Comparison of ENCODE assay signal across 22 cellular contexts in the genomic region with DNA sequence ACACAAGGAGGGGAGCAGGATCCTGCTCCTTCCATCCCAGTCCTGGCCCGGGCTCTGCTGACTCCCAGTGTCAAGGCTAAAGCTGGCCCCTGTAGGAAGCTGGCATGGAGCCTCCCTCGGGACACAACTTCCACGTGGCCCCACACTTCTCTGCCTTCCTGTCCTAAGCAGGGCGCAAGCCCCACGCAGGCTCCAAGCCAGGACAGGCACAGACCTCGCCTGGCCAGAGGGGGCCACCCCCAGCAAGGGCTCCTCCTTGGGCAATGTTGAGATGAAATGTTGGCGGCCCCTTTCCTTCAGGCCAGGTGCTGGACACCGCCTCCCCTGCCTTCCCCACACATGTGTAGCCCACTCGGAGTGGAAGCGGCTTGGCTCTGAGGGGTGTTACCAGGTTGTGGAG.
A peak's percentile ranks its signal among the peaks of the same experiment; 100 is the strongest.
DNase-seq lines count a peak whose midpoint lies in the region; ATAC-seq and TF ChIP-seq lines count a peak whose summit lies in the region.
"Had no signal": no experiment of that assay in that cellular context is flagged by ENCODE, and none has a peak within 500 bp of the region (broad histone marks: within the 10 kb centered on the region; RNA-seq: fewer than 3 reads in every experiment).

No MANE protein-coding gene starts in this region.

- H3K9me3 ChIP-seq in lower lobe of right lung (no peaks in the 10 kb centered on the region), stomach (no peaks in the 10 kb centered on the region)
- H3K9me3 ChIP-seq: HAP-1 had no signal

- no peaks in the 10 kb centered on the region for H3K9me2 ChIP-seq in GM23338 (ENCODE audit: insufficient read depth)

- no peaks in the 10 kb centered on the region for H3K36me3 ChIP-seq in GM23338 (ENCODE audit: insufficient read depth)
- H3K36me3 ChIP-seq in lower lobe of right lung = peaks cover 8% of the 10 kb centered on the region
- peaks cover 0 to 12% (median 0%) of the 10 kb centered on the region in 4 donors for H3K36me3 ChIP-seq in stomach
- H3K36me3 ChIP-seq: HAP-1 had no signal

- H3K27me3 Mint-ChIP-seq in GM23338 (ENCODE audit: insufficient read depth, low read depth, poor library complexity) = no peaks in the 10 kb centered on the region
- H3K27me3 Mint-ChIP-seq in activated T-helper 2 cell treated with anti-CD3 and anti-CD28 coated beads, Interferon-gamma antibody, Interleukin-2, Interleukin-4, amounts not matched to agents 10 μg/mL and 5 μg/mL and 100 μg/mL, durations not matched to agents 14 hours and 24 hours and 36 hours (ENCODE audit: low read depth) = peaks cover 14% of the 10 kb centered on the region

- ATAC-seq in GM23338 (peak; percentile 54), lower lobe of right lung (peak; percentile 22 to 23), GM21619 (IDR thresholded peaks at IDR 0.05; ENCODE audit: unreplicated experiment) (no peak), HG02970 (IDR thresholded peaks at IDR 0.05; ENCODE audit: low FRiP score, unreplicated experiment) (no peak)
- ATAC-seq: natural killer cell had no signal

- H2AFZ ChIP-seq in GM23338 = no peak overlapping the region
- H2AFZ ChIP-seq: PC-9 had no signal

- no peak overlapping the region for H3K4me3 Mint-ChIP-seq in GM23338
- no peak overlapping the region for H3K4me3 Mint-ChIP-seq in activated T-helper 2 cell treated with anti-CD3 and anti-CD28 coated beads, Interferon-gamma antibody, Interleukin-2, Interleukin-4, amounts not matched to agents 10 μg/mL and 5 μg/mL and 100 μg/mL, durations not matched to agents 14 hours and 24 hours and 36 hours (ENCODE audit: low read depth)
- H3K4me3 Mint-ChIP-seq: activated naive CD4-positive, alpha-beta T cell treated with anti-CD3 and anti-CD28 coated beads, Interleukin-2, amount 10 ng/mL, durations not matched to agents 7 days and 5 days; natural killer cell; T-helper 2 cell treated with Interferon-gamma antibody and Interleukin-4, amounts not matched to agents 5 μg/mL and 100 μg/mL, for 36 hours had no signal

- H3K4me1 ChIP-seq in GM23338 (ENCODE audit: insufficient read depth) (peaks cover 8% of the 10 kb centered on the region; the same call in 1 of the 2 replicates), lower lobe of right lung (peaks cover 33% of the 10 kb centered on the region), stomach (peaks cover 4 to 60% (median 36%) of the 10 kb centered on the region in 4 donors)
- H3K4me1 ChIP-seq: HAP-1 had no signal

- TF ChIP-seq CTCF in GM23338 (conservative IDR thresholded peaks at IDR 0.05; ENCODE audit: low read depth in 2 of 2) = no peak
- TF ChIP-seq CTCF in coronary artery (IDR thresholded peaks at IDR 0.05) = no peak
- TF ChIP-seq CTCF in lower lobe of right lung (IDR thresholded peaks at IDR 0.05) = no peak
- TF ChIP-seq CTCF in stomach (IDR thresholded peaks at IDR 0.05) = no peak

- H3K79me2 ChIP-seq in GM23338 (replicated peaks; ENCODE audit: insufficient read depth) = no peaks in the 10 kb centered on the region; the same call in 1 of the 2 replicates

- no peak overlapping the region for H3K27ac ChIP-seq in GM23338 (ENCODE audit: low read depth)
- peak overlapping the region; percentile 29 to 96 for H3K27ac ChIP-seq in coronary artery
- no peak overlapping the region for H3K27ac ChIP-seq in lower lobe of right lung
- peak overlapping the region in 4 of 5 donors; percentile 43 to 82 (median 60) for H3K27ac ChIP-seq in stomach
- H3K27ac ChIP-seq: PC-9 had no signal

- intact Hi-C loops in lower lobe of right lung (cut with DNase I) (no loop called here), stomach (cut with DNase I; ENCODE audit: low total_unique reads) (no loop called here)
- intact Hi-C loops in activated T-helper 2 cell treated with anti-CD3 and anti-CD28 coated beads, Interferon-gamma antibody, Interleukin-2, Interleukin-4, amounts not matched to agents 10 μg/mL and 5 μg/mL and 100 μg/mL, durations not matched to agents 14 hours and 24 hours and 36 hours (cut with micrococcal nuclease) = no loop called here

- H3K27ac Mint-ChIP-seq in GM23338 = no peak overlapping the region
- no peak overlapping the region for H3K27ac Mint-ChIP-seq in activated T-helper 2 cell treated with anti-CD3 and anti-CD28 coated beads, Interferon-gamma antibody, Interleukin-2, Interleukin-4, amounts not matched to agents 10 μg/mL and 5 μg/mL and 100 μg/mL, durations not matched to agents 14 hours and 24 hours and 36 hours
- H3K27ac Mint-ChIP-seq: activated naive CD4-positive, alpha-beta T cell treated with anti-CD3 and anti-CD28 coated beads, Interleukin-2, amount 10 ng/mL, durations not matched to agents 7 days and 5 days; natural killer cell; T-helper 2 cell treated with Interferon-gamma antibody and Interleukin-4, amounts not matched to agents 5 μg/mL and 100 μg/mL, for 36 hours had no signal

- DNase-seq in GM23338 (ENCODE audit: low spot score) = no peak
- peak; percentile 75 for DNase-seq in coronary artery (ENCODE audit: low spot score)
- DNase-seq in lower lobe of right lung = no peak
- no peak for DNase-seq in stomach
- no peak for DNase-seq in activated T-helper 2 cell treated with anti-CD3 and anti-CD28 coated beads, Interferon-gamma antibody, Interleukin-2, Interleukin-4, amounts not matched to agents 10 μg/mL and 5 μg/mL and 100 μg/mL, durations not matched to agents 14 hours and 24 hours and 36 hours (ENCODE audit: low spot score)
- DNase-seq: ACHN; activated CD4-positive, alpha-beta T cell treated with anti-CD3 and anti-CD28 coated beads for 4 hours; activated naive CD4-positive, alpha-beta T cell treated with anti-CD3 and anti-CD28 coated beads, Interleukin-2, amount 10 ng/mL, durations not matched to agents 7 days and 5 days; amygdala; DMS153; effector memory CD4-positive, alpha-beta T cell; KBM-7; natural killer cell; NCI-H1105; NCI-H1930; NCI-H526; PC-9; SHP77 had no signal

- H3K4me3 ChIP-seq in GM23338 (no peak overlapping the region), coronary artery (no peak overlapping the region), lower lobe of right lung (no peak overlapping the region), stomach (no peak overlapping the region)
- H3K4me3 ChIP-seq: HAP-1, PC-9 had no signal

- no peak for TF ChIP-seq POLR2A in stomach (IDR thresholded peaks at IDR 0.05)

- H3K27me3 ChIP-seq in GM23338 (ENCODE audit: insufficient read depth) (no peaks in the 10 kb centered on the region), lower lobe of right lung (ENCODE audit: low read depth) (no peaks in the 10 kb centered on the region), stomach (no peaks in the 10 kb centered on the region)

- no peaks in the 10 kb centered on the region; the same call in 1 of the 2 replicates for H4K20me1 ChIP-seq in GM23338 (replicated peaks; ENCODE audit: insufficient read depth)

- TF ChIP-seq EP300 in stomach (IDR thresholded peaks at IDR 0.05) = no peak

- H3K4me1 Mint-ChIP-seq in GM23338 = peaks cover 18% of the 10 kb centered on the region
- no peaks in the 10 kb centered on the region for H3K4me1 Mint-ChIP-seq in activated T-helper 2 cell treated with anti-CD3 and anti-CD28 coated beads, Interferon-gamma antibody, Interleukin-2, Interleukin-4, amounts not matched to agents 10 μg/mL and 5 μg/mL and 100 μg/mL, durations not matched to agents 14 hours and 24 hours and 36 hours (ENCODE audit: low read depth)
- H3K4me1 Mint-ChIP-seq: activated naive CD4-positive, alpha-beta T cell treated with anti-CD3 and anti-CD28 coated beads, Interleukin-2, amount 10 ng/mL, durations not matched to agents 7 days and 5 days; natural killer cell had no signal

- no peaks in the 10 kb centered on the region for H3K36me3 Mint-ChIP-seq in GM23338 (ENCODE audit: low read depth)
- no peaks in the 10 kb centered on the region for H3K36me3 Mint-ChIP-seq in activated T-helper 2 cell treated with anti-CD3 and anti-CD28 coated beads, Interferon-gamma antibody, Interleukin-2, Interleukin-4, amounts not matched to agents 10 μg/mL and 5 μg/mL and 100 μg/mL, durations not matched to agents 14 hours and 24 hours and 36 hours (ENCODE audit: low read depth)
- H3K36me3 Mint-ChIP-seq: activated naive CD4-positive, alpha-beta T cell treated with anti-CD3 and anti-CD28 coated beads, Interleukin-2, amount 10 ng/mL, durations not matched to agents 7 days and 5 days; natural killer cell had no signal

- H3K9me3 Mint-ChIP-seq in GM23338 = no peaks in the 10 kb centered on the region
- no peaks in the 10 kb centered on the region for H3K9me3 Mint-ChIP-seq in activated T-helper 2 cell treated with anti-CD3 and anti-CD28 coated beads, Interferon-gamma antibody, Interleukin-2, Interleukin-4, amounts not matched to agents 10 μg/mL and 5 μg/mL and 100 μg/mL, durations not matched to agents 14 hours and 24 hours and 36 hours
- H3K9me3 Mint-ChIP-seq: activated naive CD4-positive, alpha-beta T cell treated with anti-CD3 and anti-CD28 coated beads, Interleukin-2, amount 10 ng/mL, durations not matched to agents 7 days and 5 days; natural killer cell; T-helper 2 cell treated with Interferon-gamma antibody and Interleukin-4, amounts not matched to agents 5 μg/mL and 100 μg/mL, for 36 hours had no signal

- H3F3A ChIP-seq in GM23338 (replicated peaks; ENCODE audit: low read depth) = no peaks in the 10 kb centered on the region

- no peak overlapping the region for H3K4me2 ChIP-seq in GM23338
- H3K4me2 ChIP-seq: PC-9 had no signal

- 62 to 85% (median 81%) methylated on average over 6 to 10 of the region's 10 CpGs for WGBS in stomach, 5 donors

TF ChIP-seq in GM23338, 12 proteins besides CTCF, POLR2A, EP300 and RAD21 (continues in another document):
- TF ChIP-seq ETS1 (IDR thresholded peaks at IDR 0.05) = no peak
- TF ChIP-seq NANOG (IDR thresholded peaks at IDR 0.05; ENCODE audit: borderline replicate concordance) = no peak
- TF ChIP-seq EZH2phosphoT487 (IDR thresholded peaks at IDR 0.05; ENCODE audit: unreplicated experiment) = no peak
- no peak for TF ChIP-seq ZNF331 (CRISPR knock-in tag; IDR thresholded peaks at IDR 0.05; ENCODE audit: low read depth)
- no peak for TF ChIP-seq EZH2 (IDR thresholded peaks at IDR 0.05; ENCODE audit: low read depth, unreplicated experiment)
- TF ChIP-seq CREB1 (CRISPR knock-in tag; IDR thresholded peaks at IDR 0.05; ENCODE audit: low read depth) = no peak

Comparison
In these comparisons a context has a peak if more than half of its experiments do, and no peak if none do; other contexts are left out.
1. ATAC-seq: peak in GM23338 (single experiment) and lower lobe of right lung (2 of 2); none in GM21619 (single experiment) and HG02970 (single experiment).
2. H3K27ac ChIP-seq: peak in coronary artery (2 of 2) and stomach (4 of 5); none in GM23338 (single experiment) and lower lobe of right lung (single experiment).